Comparison of ENCODE assay signal across 8 cellular contexts in the genomic region with DNA sequence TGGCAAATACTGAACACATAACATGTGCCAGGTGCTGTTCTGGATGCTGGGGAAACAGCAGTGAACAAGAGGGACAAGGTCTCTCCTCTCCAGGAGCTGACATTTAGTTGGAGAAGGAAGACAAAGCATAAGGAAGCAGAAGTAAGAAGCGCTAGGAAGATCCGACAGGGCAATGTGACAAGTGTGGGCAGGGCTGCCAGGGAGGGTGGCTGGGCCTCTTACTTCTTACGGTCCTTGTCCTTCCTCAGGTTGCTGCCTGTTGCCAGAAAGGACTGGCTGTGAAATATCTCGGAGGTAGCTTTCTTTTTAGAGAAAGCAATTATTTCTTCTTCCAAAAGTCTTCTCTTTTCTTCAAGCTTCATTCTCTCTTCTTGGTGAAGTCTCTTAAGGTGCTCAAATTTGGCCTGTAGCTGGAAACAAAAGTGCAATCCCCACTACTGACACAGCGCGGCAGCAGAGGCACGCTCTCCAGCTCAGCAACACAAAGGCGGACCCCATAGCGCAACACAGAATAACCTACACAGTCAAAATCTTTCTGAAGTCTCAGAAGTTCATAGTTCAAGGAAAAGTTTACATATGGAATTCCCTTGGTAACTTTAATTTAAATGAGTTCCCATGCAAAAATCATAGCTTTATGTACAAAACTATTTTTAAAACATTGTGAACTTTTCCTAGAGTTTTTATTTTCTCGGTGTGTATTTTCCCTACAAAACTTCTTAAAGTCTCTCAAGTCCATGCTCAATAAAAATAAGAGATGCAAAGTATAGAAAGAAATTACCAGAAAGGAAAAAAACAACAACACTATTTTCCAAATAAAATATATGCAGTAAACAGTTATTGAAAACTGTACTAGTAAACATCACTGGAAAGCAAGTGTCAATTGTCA.
DNase-seq lines count a peak whose midpoint lies in the region; ATAC-seq and TF ChIP-seq lines count a peak whose summit lies in the region.

No MANE protein-coding gene starts in this region.

- TF ChIP-seq CTCF in AG09319 (IDR thresholded peaks at IDR 0.05; ENCODE audit: low read depth, low read length): peak; percentile 97
- TF ChIP-seq CTCF in Panc1 (IDR thresholded peaks at IDR 0.05): peak; percentile 98
- TF ChIP-seq CTCF in neural crest cell (conservative IDR thresholded peaks at IDR 0.05): peak; percentile 96
- peak; percentile 88 for TF ChIP-seq CTCF in thoracic aorta (IDR thresholded peaks at IDR 0.05)

- no peaks in the 10 kb centered on the region for H3K27me3 Mint-ChIP-seq in neural crest cell (ENCODE audit: low read depth)

- no peaks in the 10 kb centered on the region for H3K9me3 Mint-ChIP-seq in neural crest cell

- ATAC-seq in GM18861 (IDR thresholded peaks at IDR 0.05; ENCODE audit: unreplicated experiment) (peak; percentile 60), HG03520 (IDR thresholded peaks at IDR 0.05; ENCODE audit: unreplicated experiment) (peak; percentile 65), Panc1 (peak; percentile 92), thoracic aorta (ENCODE audit: insufficient number of reproducible peaks, low FRiP score, low read depth) (peak; percentile 70)

- H3K27ac ChIP-seq in Panc1 (ENCODE audit: low read length) (no peak overlapping the region), thoracic aorta (no peak overlapping the region)

- H3K27ac Mint-ChIP-seq in neural crest cell (ENCODE audit: unreplicated experiment): no peak overlapping the region

- H3K36me3 Mint-ChIP-seq in neural crest cell (ENCODE audit: low read depth): peaks cover 9% of the 10 kb centered on the region

- no peaks in the 10 kb centered on the region for H3K27me3 ChIP-seq in Panc1 (ENCODE audit: control insufficient read depth, insufficient read depth, low read length)
- no peaks in the 10 kb centered on the region for H3K27me3 ChIP-seq in thoracic aorta (replicated peaks; ENCODE audit: insufficient read depth)

- peak; percentile 24 for DNase-seq in AG09319 (ENCODE audit: extremely low read depth, low read depth)
- DNase-seq in Panc1 (ENCODE audit: low read depth, low spot score): no peak
- peak; percentile 74 to 83 for DNase-seq in activated T-cell treated with anti-CD3 and anti-CD28 coated beads, Interleukin-2, amount 50 U/mL, for 48 hours
- peak; percentile 75 for DNase-seq in fibroblast of peridontal ligament (ENCODE audit: extremely low read depth)
- DNase-seq in neural crest cell (ENCODE audit: low read depth, low spot score): peak; percentile 74
- no peak for DNase-seq in thoracic aorta (ENCODE audit: low spot score)

- H3K4me3 Mint-ChIP-seq in neural crest cell: no peak overlapping the region

- POLR2A ChIA-PET in Panc1 (lab: Charles Lee): interaction anchor here (0.7 kb wide), 1 partner anchor 64 kb away, joined by 6 read pairs; no protein-coding TSS in a partner anchor

- H3K4me3 ChIP-seq in Panc1 (ENCODE audit: low read depth in 2 of 2, low read length in 2 of 2) (no peak overlapping the region), thoracic aorta (no peak overlapping the region)

- H3K9me3 ChIP-seq in Panc1 (ENCODE audit: control insufficient read depth, insufficient read depth, low read depth, low read length): no peaks in the 10 kb centered on the region
- no peaks in the 10 kb centered on the region for H3K9me3 ChIP-seq in thoracic aorta

- in situ Hi-C loops in Panc1 (cut with HindIII; ENCODE audit: low pct_unique_long_range_greater_than_20kb, low sequenced_read_pairs): no loop called here

- peaks cover 12% of the 10 kb centered on the region for H3K4me1 Mint-ChIP-seq in neural crest cell

- CTCF ChIA-PET in Panc1 (lab: Charles Lee): interaction anchor here (0.7 to 2.4 kb wide), 7 partner anchors 12 to 190 kb away, joined by 3 to 16 read pairs (median 5); no protein-coding TSS in a partner anchor

- H3K36me3 ChIP-seq in Panc1 (ENCODE audit: control insufficient read depth, insufficient read depth, low read length) (peaks cover 10% of the 10 kb centered on the region), thoracic aorta (peaks cover 4% of the 10 kb centered on the region)

- intact Hi-C loops in Panc1 (cut with micrococcal nuclease; ENCODE audit: unreplicated experiment): loop anchor here (2.0 to 5.0 kb wide), 2 partner anchors 51 to 169 kb away; no protein-coding TSS in a partner anchor

- BruUV-seq in Panc1 (replicated peaks; lab: Mats Ljungman, UMichigan): no TSS peak

- H3K4me1 ChIP-seq in Panc1 (ENCODE audit: control insufficient read depth, insufficient read depth, low read length) (peaks cover 4% of the 10 kb centered on the region; the same call in 1 of the 2 replicates), thoracic aorta (ENCODE audit: control insufficient read depth in 1 of 2, low read depth in 2 of 2) (peaks cover 0 to 3% of the 10 kb centered on the region in 2 donors)

Comparison
In these comparisons a context has a peak if more than half of its experiments do, and no peak if none do; other contexts are left out.
1. DNase-seq: peak in AG09319 (single experiment), activated T-cell treated with anti-CD3 and anti-CD28 coated beads, Interleukin-2, amount 50 U/mL, for 48 hours (2 of 2), fibroblast of peridontal ligament (single experiment) and neural crest cell (single experiment); none in Panc1 (single experiment) and thoracic aorta (single experiment).
2. Peak in every context shown above with its lines, with median percentiles within 50 percentile points of each other: CTCF ChIP-seq and ATAC-seq.